In genomic region chr6:62492192-62492822, GRCh38 we compare ENCODE assay signal across 1 cellular context.
TF ChIP-seq lines count a peak whose summit lies in the region.

No MANE protein-coding gene starts in this region.

TF ChIP-seq in HepG2, 621 proteins besides CTCF, POLR2A, EP300 and RAD21 (continued from another document):
- no peak for TF ChIP-seq ZBTB25 (CRISPR knock-in tag; IDR thresholded peaks at IDR 0.05)
- no peak for TF ChIP-seq MEIS1 (CRISPR knock-in tag; IDR thresholded peaks at IDR 0.05; ENCODE audit: borderline replicate concordance)
- no peak for TF ChIP-seq FOXA1 (IDR thresholded peaks at IDR 0.05)
- TF ChIP-seq FOXA1 (CRISPR knock-in tag; IDR thresholded peaks at IDR 0.05), result 0 out of 2 replicates have a peak, but pooled peaks have one; percentile 37
- no peak for TF ChIP-seq CBX2 (IDR thresholded peaks at IDR 0.05; ENCODE audit: low read depth, low read length)
- TF ChIP-seq CBX2 (CRISPR knock-in tag; IDR thresholded peaks at IDR 0.05; ENCODE audit: low read depth), result no peak
- TF ChIP-seq PREB (CRISPR knock-in tag; IDR thresholded peaks at IDR 0.05), result no peak
- peak; percentile 29; the same call in 1 of the 2 replicates for TF ChIP-seq FOXA3 (CRISPR knock-in tag; IDR thresholded peaks at IDR 0.05)
- TF ChIP-seq CENPX (CRISPR knock-in tag; IDR thresholded peaks at IDR 0.05), result no peak
- TF ChIP-seq ZNF235 (CRISPR knock-in tag; IDR thresholded peaks at IDR 0.05; ENCODE audit: borderline replicate concordance), result no peak
- no peak for TF ChIP-seq ZNF362 (CRISPR knock-in tag; IDR thresholded peaks at IDR 0.05; ENCODE audit: borderline replicate concordance)
- no peak for TF ChIP-seq ZNF646 (CRISPR knock-in tag; IDR thresholded peaks at IDR 0.05)
- 0 out of 2 replicates have a peak, but pooled peaks have one; percentile 23 for TF ChIP-seq MTF2 (CRISPR knock-in tag; IDR thresholded peaks at IDR 0.05; ENCODE audit: borderline replicate concordance)
- TF ChIP-seq MXD1 (CRISPR knock-in tag; IDR thresholded peaks at IDR 0.05), result no peak
